Comparison of ENCODE assay signal across 9 cellular contexts in the genomic region with DNA sequence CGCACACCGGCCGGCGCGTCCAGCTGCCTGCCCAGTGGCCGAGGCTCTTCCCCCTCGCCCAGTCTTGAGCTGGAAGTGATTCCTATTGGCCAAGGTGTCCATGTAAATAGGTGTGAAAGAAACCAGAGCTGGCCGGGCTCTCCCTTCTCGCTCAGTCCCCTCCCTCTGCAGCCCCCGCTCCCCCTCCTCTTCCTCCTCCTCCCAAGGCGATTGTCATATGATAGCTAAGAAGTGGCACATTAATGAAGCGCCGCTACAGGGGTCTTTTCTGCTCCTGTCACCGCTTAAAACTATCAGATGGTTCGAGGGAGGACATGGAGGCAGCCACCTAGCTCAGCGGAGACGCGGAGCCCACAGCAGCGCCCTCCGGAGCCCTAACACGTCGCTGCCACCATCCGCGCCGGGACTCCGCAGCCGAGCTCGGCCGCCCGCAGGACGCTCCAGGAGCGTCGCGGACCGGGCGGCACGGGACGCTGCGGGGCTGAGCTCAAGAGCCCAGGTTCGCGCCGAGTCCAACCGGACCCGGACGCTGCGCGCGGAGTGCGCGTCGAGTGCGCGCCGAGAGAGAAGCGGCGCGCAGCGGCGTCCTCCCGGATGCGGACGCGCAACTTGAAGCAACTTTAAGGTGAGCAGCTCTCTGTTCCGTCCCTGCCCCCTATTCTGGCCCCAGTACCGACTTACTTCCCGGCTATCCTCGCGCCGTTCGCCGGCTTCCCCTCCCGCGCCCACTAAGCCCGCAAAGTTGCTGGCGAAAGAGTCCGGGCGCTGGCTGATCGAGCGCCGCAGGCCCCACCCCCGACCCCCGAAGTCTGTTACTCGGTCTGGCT. TPM values are rescaled to one million over a fixed set of nuclear protein-coding genes. Genes with fewer than 3 reads are reported as not detected.
DNase-seq lines count a peak whose midpoint lies in the region; ATAC-seq, FAIRE-seq and TF ChIP-seq lines count a peak whose summit lies in the region.
"Had no signal": no experiment of that assay in that cellular context is flagged by ENCODE, and none has a peak within 500 bp of the region (broad histone marks: within the 10 kb centered on the region; RNA-seq: fewer than 3 reads in every experiment).

A gene (plus strand): TSS at position 293 of the 827 bp plus-strand sequence. CDS start 653 bp downstream, outside the sequence.

- FAIRE-seq in frontal cortex (lab: Jason Lieb, UNC) = no peak

- peak within 1 kb of the TSS; percentile 41 for H3K4me3 ChIP-seq in iPS-11a (ENCODE audit: low read depth, low read length)

- ATAC-seq in SK-N-SH treated with all-trans-retinoic acid at 6 μM for 48 hours (peak; percentile 22; the same call in 1 of the 3 replicates), HG02973 (IDR thresholded peaks at IDR 0.05; ENCODE audit: unreplicated experiment) (no peak)

- peak; percentile 45 for DNase-seq in activated CD4-positive, alpha-beta T cell treated with anti-CD3 and anti-CD28 coated beads for 48 hours
- DNase-seq in activated CD4-positive, alpha-beta T cell treated with anti-CD3 and anti-CD28 coated beads for 4 hours = no peak
- DNase-seq in hepatic stellate cell (ENCODE audit: low spot score) (no peak), frontal cortex (ENCODE audit: low spot score in 2 of 2) (no peak)
- DNase-seq: stimulated activated CD4-positive, alpha-beta T cell treated with anti-CD3 and anti-CD28 coated beads, Interleukin-4, amount 100 ng/mL, for 1 hour had no signal

- H3K9me3 Mint-ChIP-seq in stimulated activated naive CD8-positive, alpha-beta T cell treated with anti-CD3 and anti-CD28 coated beads, Interleukin-15, Interleukin-2, amounts not matched to agents 100 ng/mL and 50 ng/mL, for 24 hours = peaks cover 12% of the 10 kb centered on the region

- H3K4me3 Mint-ChIP-seq in stimulated activated naive CD8-positive, alpha-beta T cell treated with anti-CD3 and anti-CD28 coated beads, Interleukin-15, Interleukin-2, amounts not matched to agents 100 ng/mL and 50 ng/mL, for 24 hours = peak within 1 kb of the TSS; percentile 86

- H3K27ac Mint-ChIP-seq in stimulated activated naive CD8-positive, alpha-beta T cell treated with anti-CD3 and anti-CD28 coated beads, Interleukin-15, Interleukin-2, amounts not matched to agents 100 ng/mL and 50 ng/mL, for 24 hours = peak within 1 kb of the TSS; percentile 45

- H3K27me3 Mint-ChIP-seq in stimulated activated naive CD8-positive, alpha-beta T cell treated with anti-CD3 and anti-CD28 coated beads, Interleukin-15, Interleukin-2, amounts not matched to agents 100 ng/mL and 50 ng/mL, for 24 hours = peaks cover 95% of the 10 kb centered on the region

- peaks cover 55% of the 10 kb centered on the region for H3K4me1 Mint-ChIP-seq in stimulated activated naive CD8-positive, alpha-beta T cell treated with anti-CD3 and anti-CD28 coated beads, Interleukin-15, Interleukin-2, amounts not matched to agents 100 ng/mL and 50 ng/mL, for 24 hours (ENCODE audit: low read depth)

- peaks cover 12% of the 10 kb centered on the region for H3K36me3 Mint-ChIP-seq in stimulated activated naive CD8-positive, alpha-beta T cell treated with anti-CD3 and anti-CD28 coated beads, Interleukin-15, Interleukin-2, amounts not matched to agents 100 ng/mL and 50 ng/mL, for 24 hours (ENCODE audit: low read depth)

TF ChIP-seq in SK-N-SH treated with all-trans-retinoic acid at 6 μM for 48 hours, 23 proteins besides CTCF, POLR2A, EP300 and RAD21 (continues in another document):
- TF ChIP-seq, protein P1, sequence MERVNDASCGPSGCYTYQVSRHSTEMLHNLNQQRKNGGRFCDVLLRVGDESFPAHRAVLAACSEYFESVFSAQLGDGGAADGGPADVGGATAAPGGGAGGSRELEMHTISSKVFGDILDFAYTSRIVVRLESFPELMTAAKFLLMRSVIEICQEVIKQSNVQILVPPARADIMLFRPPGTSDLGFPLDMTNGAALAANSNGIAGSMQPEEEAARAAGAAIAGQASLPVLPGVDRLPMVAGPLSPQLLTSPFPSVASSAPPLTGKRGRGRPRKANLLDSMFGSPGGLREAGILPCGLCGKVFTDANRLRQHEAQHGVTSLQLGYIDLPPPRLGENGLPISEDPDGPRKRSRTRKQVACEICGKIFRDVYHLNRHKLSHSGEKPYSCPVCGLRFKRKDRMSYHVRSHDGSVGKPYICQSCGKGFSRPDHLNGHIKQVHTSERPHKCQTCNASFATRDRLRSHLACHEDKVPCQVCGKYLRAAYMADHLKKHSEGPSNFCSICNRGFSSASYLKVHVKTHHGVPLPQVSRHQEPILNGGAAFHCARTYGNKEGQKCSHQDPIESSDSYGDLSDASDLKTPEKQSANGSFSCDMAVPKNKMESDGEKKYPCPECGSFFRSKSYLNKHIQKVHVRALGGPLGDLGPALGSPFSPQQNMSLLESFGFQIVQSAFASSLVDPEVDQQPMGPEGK (CRISPR knock-in tag; IDR thresholded peaks at IDR 0.05; ENCODE audit: borderline replicate concordance) = no peak
- TF ChIP-seq, protein P2, sequence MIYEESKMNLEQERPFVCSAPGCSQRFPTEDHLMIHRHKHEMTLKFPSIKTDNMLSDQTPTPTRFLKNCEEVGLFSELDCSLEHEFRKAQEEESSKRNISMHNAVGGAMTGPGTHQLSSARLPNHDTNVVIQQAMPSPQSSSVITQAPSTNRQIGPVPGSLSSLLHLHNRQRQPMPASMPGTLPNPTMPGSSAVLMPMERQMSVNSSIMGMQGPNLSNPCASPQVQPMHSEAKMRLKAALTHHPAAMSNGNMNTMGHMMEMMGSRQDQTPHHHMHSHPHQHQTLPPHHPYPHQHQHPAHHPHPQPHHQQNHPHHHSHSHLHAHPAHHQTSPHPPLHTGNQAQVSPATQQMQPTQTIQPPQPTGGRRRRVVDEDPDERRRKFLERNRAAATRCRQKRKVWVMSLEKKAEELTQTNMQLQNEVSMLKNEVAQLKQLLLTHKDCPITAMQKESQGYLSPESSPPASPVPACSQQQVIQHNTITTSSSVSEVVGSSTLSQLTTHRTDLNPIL (CRISPR knock-in tag; IDR thresholded peaks at IDR 0.05; ENCODE audit: low read depth) = no peak
- TF ChIP-seq BACH2 (CRISPR knock-in tag; IDR thresholded peaks at IDR 0.05; ENCODE audit: borderline replicate concordance) (no peak), ZFP30 (CRISPR knock-in tag; IDR thresholded peaks at IDR 0.05) (no peak), TOX (CRISPR knock-in tag; IDR thresholded peaks at IDR 0.05; ENCODE audit: borderline replicate concordance) (no peak), ARNTL (CRISPR knock-in tag; IDR thresholded peaks at IDR 0.05; ENCODE audit: borderline replicate concordance, low read depth) (no peak), ISL1 (CRISPR knock-in tag; IDR thresholded peaks at IDR 0.05) (no peak), PPARA (CRISPR knock-in tag; IDR thresholded peaks at IDR 0.05; ENCODE audit: borderline replicate concordance) (no peak), ZNF70 (CRISPR knock-in tag; IDR thresholded peaks at IDR 0.05) (no peak), ZFP3 (CRISPR knock-in tag; IDR thresholded peaks at IDR 0.05) (no peak), SNAI2 (CRISPR knock-in tag; IDR thresholded peaks at IDR 0.05) (no peak), ZNF8 (CRISPR knock-in tag; IDR thresholded peaks at IDR 0.05) (no peak), CSDC2 (CRISPR knock-in tag; IDR thresholded peaks at IDR 0.05) (no peak), ZNF565 (CRISPR knock-in tag; conservative IDR thresholded peaks at IDR 0.05; ENCODE audit: low read depth) (no peak)
- TF ChIP-seq, protein P3, sequence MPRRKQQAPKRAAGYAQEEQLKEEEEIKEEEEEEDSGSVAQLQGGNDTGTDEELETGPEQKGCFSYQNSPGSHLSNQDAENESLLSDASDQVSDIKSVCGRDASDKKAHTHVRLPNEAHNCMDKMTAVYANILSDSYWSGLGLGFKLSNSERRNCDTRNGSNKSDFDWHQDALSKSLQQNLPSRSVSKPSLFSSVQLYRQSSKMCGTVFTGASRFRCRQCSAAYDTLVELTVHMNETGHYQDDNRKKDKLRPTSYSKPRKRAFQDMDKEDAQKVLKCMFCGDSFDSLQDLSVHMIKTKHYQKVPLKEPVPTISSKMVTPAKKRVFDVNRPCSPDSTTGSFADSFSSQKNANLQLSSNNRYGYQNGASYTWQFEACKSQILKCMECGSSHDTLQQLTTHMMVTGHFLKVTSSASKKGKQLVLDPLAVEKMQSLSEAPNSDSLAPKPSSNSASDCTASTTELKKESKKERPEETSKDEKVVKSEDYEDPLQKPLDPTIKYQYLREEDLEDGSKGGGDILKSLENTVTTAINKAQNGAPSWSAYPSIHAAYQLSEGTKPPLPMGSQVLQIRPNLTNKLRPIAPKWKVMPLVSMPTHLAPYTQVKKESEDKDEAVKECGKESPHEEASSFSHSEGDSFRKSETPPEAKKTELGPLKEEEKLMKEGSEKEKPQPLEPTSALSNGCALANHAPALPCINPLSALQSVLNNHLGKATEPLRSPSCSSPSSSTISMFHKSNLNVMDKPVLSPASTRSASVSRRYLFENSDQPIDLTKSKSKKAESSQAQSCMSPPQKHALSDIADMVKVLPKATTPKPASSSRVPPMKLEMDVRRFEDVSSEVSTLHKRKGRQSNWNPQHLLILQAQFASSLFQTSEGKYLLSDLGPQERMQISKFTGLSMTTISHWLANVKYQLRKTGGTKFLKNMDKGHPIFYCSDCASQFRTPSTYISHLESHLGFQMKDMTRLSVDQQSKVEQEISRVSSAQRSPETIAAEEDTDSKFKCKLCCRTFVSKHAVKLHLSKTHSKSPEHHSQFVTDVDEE (CRISPR knock-in tag; IDR thresholded peaks at IDR 0.05) = no peak
- TF ChIP-seq, protein P4, sequence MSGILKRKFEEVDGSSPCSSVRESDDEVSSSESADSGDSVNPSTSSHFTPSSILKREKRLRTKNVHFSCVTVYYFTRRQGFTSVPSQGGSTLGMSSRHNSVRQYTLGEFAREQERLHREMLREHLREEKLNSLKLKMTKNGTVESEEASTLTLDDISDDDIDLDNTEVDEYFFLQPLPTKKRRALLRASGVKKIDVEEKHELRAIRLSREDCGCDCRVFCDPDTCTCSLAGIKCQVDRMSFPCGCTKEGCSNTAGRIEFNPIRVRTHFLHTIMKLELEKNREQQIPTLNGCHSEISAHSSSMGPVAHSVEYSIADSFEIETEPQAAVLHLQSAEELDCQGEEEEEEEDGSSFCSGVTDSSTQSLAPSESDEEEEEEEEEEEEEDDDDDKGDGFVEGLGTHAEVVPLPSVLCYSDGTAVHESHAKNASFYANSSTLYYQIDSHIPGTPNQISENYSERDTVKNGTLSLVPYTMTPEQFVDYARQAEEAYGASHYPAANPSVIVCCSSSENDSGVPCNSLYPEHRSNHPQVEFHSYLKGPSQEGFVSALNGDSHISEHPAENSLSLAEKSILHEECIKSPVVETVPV (CRISPR knock-in tag; IDR thresholded peaks at IDR 0.05) = no peak

RNA-seq across cellular contexts. Expression of the gene that starts here (rescaled TPM):
- not detected for total RNA-seq in frontal cortex
